Comparison of ENCODE assay signal across 16 cellular contexts in genomic region chr11:2715716-2716350, GRCh38. TPM values are rescaled to one million over a fixed set of nuclear protein-coding genes. Genes with fewer than 3 reads are reported as not detected.
DNase-seq lines count a peak whose midpoint lies in the region; ATAC-seq and TF ChIP-seq lines count a peak whose summit lies in the region.
"Had no signal": no experiment of that assay in that cellular context is flagged by ENCODE, and none has a peak within 500 bp of the region (broad histone marks: within the 10 kb centered on the region; RNA-seq: fewer than 3 reads in every experiment).

No MANE protein-coding gene starts in this region.

- TF ChIP-seq CTCF in right atrium auricular region (IDR thresholded peaks at IDR 0.05) (no peak), hepatocyte (IDR thresholded peaks at IDR 0.05; ENCODE audit: poor library complexity) (no peak), nephron (IDR thresholded peaks at IDR 0.05; ENCODE audit: unreplicated experiment in 3 of 3) (no peak), progenitor cell of endocrine pancreas (IDR thresholded peaks at IDR 0.05; ENCODE audit: unreplicated experiment) (no peak), BE2C (IDR thresholded peaks at IDR 0.05; ENCODE audit: low read depth, low read length) (no peak)

- no peak overlapping the region for H3K4me2 ChIP-seq in hepatocyte

- H3K4me3 Mint-ChIP-seq in nephron (no peak overlapping the region), progenitor cell of endocrine pancreas (ENCODE audit: low read depth) (no peak overlapping the region)
- H3K4me3 Mint-ChIP-seq: CD4-positive, alpha-beta T cell; HFFc6 had no signal

- H4K20me1 ChIP-seq in hepatocyte (ENCODE audit: insufficient read depth, poor library complexity, severe bottlenecking) = no peaks in the 10 kb centered on the region

- H3K27me3 ChIP-seq in right atrium auricular region (no peaks in the 10 kb centered on the region), hepatocyte (no peaks in the 10 kb centered on the region), BE2C (no peaks in the 10 kb centered on the region)

- H3K4me3 ChIP-seq in right atrium auricular region = no peak overlapping the region
- H3K4me3 ChIP-seq in hepatocyte = no peak overlapping the region
- H3K4me3 ChIP-seq in BE2C (ENCODE audit: low read depth, low read length) = no peak overlapping the region

- H3K27me3 Mint-ChIP-seq in nephron (ENCODE audit: low read depth) (peaks cover 3% of the 10 kb centered on the region), progenitor cell of endocrine pancreas (peaks cover 6% of the 10 kb centered on the region)
- H3K27me3 Mint-ChIP-seq: CD4-positive, alpha-beta T cell had no signal

- ATAC-seq in Right ventricle myocardium superior (ENCODE audit: poor library complexity) = peak; percentile 7

- peaks cover 68% of the 10 kb centered on the region for H3K4me1 Mint-ChIP-seq in nephron
- H3K4me1 Mint-ChIP-seq in progenitor cell of endocrine pancreas (ENCODE audit: low read depth) = peaks cover 18% of the 10 kb centered on the region

- no peak overlapping the region for H3K27ac ChIP-seq in right atrium auricular region
- H3K27ac ChIP-seq in hepatocyte = peak overlapping the region; percentile 78

- no peaks in the 10 kb centered on the region for H3K9me2 ChIP-seq in hepatocyte (replicated peaks; ENCODE audit: insufficient read depth)

- peaks cover 0 to 12% of the 10 kb centered on the region in 2 donors for H3K4me1 ChIP-seq in right atrium auricular region
- peaks cover 41% of the 10 kb centered on the region for H3K4me1 ChIP-seq in hepatocyte (ENCODE audit: insufficient read depth)
- no peaks in the 10 kb centered on the region; the same call in 1 of the 2 replicates for H3K4me1 ChIP-seq in BE2C

- no peak overlapping the region for H2AFZ ChIP-seq in hepatocyte

- intact Hi-C loops in Right ventricle myocardium superior (cut with DNase I) = no loop called here

- no peak for DNase-seq in Right ventricle myocardium superior
- no peak for DNase-seq in right atrium auricular region (ENCODE audit: low spot score)
- no peak for DNase-seq in hepatocyte (ENCODE audit: low spot score)
- no peak for DNase-seq in progenitor cell of endocrine pancreas (ENCODE audit: low spot score, unreplicated experiment)
- no peak for DNase-seq in BE2C
- DNase-seq in mucosa of gallbladder (ENCODE audit: low spot score) = no peak
- DNase-seq in amniotic stem cell (lab: John Stamatoyannopoulos, UW) = no peak
- DNase-seq: 8988T; AML-193; C1 segment of cervical spinal cord; Calu3; CD4-positive, alpha-beta T cell; DMS 273 treated with DMSO at 0.1 percent for 48 hours; HCEC 1CT; HFFc6 had no signal

- H3K9me3 ChIP-seq in right atrium auricular region = peaks cover 0 to 3% of the 10 kb centered on the region in 2 donors
- no peaks in the 10 kb centered on the region for H3K9me3 ChIP-seq in hepatocyte (ENCODE audit: low read depth)
- no peaks in the 10 kb centered on the region for H3K9me3 ChIP-seq in BE2C

- H3K36me3 Mint-ChIP-seq in nephron (ENCODE audit: low read depth) (no peaks in the 10 kb centered on the region), progenitor cell of endocrine pancreas (ENCODE audit: insufficient read depth) (no peaks in the 10 kb centered on the region)

- peaks cover 2% of the 10 kb centered on the region for H3K9me3 Mint-ChIP-seq in nephron
- peaks cover 1% of the 10 kb centered on the region for H3K9me3 Mint-ChIP-seq in progenitor cell of endocrine pancreas (ENCODE audit: low read depth)
- H3K9me3 Mint-ChIP-seq: CD4-positive, alpha-beta T cell; HFFc6 had no signal

- H3K27ac Mint-ChIP-seq in nephron (peak overlapping the region; percentile 53 to 90 (median 54)), progenitor cell of endocrine pancreas (peak overlapping the region; percentile 70)
- H3K27ac Mint-ChIP-seq: CD4-positive, alpha-beta T cell; HFFc6 had no signal

- H3K36me3 ChIP-seq in right atrium auricular region = no peaks in the 10 kb centered on the region
- no peaks in the 10 kb centered on the region for H3K36me3 ChIP-seq in hepatocyte (replicated peaks; ENCODE audit: insufficient read depth, low read depth)
- H3K36me3 ChIP-seq in BE2C = no peaks in the 10 kb centered on the region

- H3K79me2 ChIP-seq in hepatocyte = no peaks in the 10 kb centered on the region

- 89% methylated on average over 15 of the region's 15 CpGs for WGBS in hepatocyte (ENCODE audit: low lambda C conversion rate, missing lambda C conversion rate)

RNA-seq across cellular contexts. Expression of gene KCNQ1OT1, which starts 16.0 kb away (rescaled TPM):
- total RNA-seq in Right ventricle myocardium superior = 0.35 TPM
- total RNA-seq in right atrium auricular region = under 1 TPM; 0.35 to 0.37 TPM
- 6.6 and 7.9 TPM in 2 replicates for total RNA-seq in hepatocyte
- polyA plus RNA-seq in hepatocyte = 3.1 and 4.0 TPM in 2 replicates
- total RNA-seq in progenitor cell of endocrine pancreas = 18.0 and 18.7 TPM in 2 replicates
- 0.43 TPM for polyA plus RNA-seq in BE2C (2012; ENCODE audit: insufficient read depth, insufficient read length, low read depth)
- 2.2 TPM for total RNA-seq in mucosa of gallbladder
